8 cellular contexts compared by ENCODE assay signal in genomic region chr5:78361226-78361993, GRCh38. TPM values are rescaled to one million over a fixed set of nuclear protein-coding genes. Genes with fewer than 3 reads are reported as not detected.
A peak's percentile ranks its signal among the peaks of the same experiment; 100 is the strongest.
DNase-seq lines count a peak whose midpoint lies in the region; ATAC-seq lines count a peak whose summit lies in the region.

No MANE protein-coding gene starts in this region.

- no peaks in the 10 kb centered on the region for H3K36me3 Mint-ChIP-seq in stimulated activated memory B cell treated with anti-CD40 and anti-IgM and Interleukin-4, amounts not matched to agents 10 μg/mL and 1 μg/mL and 100 μg/mL, for 72 hours

- H3K27me3 Mint-ChIP-seq in stimulated activated memory B cell treated with anti-CD40 and anti-IgM and Interleukin-4, amounts not matched to agents 10 μg/mL and 1 μg/mL and 100 μg/mL, for 72 hours = no peaks in the 10 kb centered on the region

- peak overlapping the region; percentile 92 for H3K4me3 Mint-ChIP-seq in stimulated activated memory B cell treated with anti-CD40 and anti-IgM and Interleukin-4, amounts not matched to agents 10 μg/mL and 1 μg/mL and 100 μg/mL, for 72 hours

- H3K27me3 ChIP-seq in layer of hippocampus (ENCODE audit: control insufficient read depth, insufficient read depth, low read length) = no peaks in the 10 kb centered on the region

- peak overlapping the region; percentile 98 for H3K27ac ChIP-seq in KOPT-K1 (ENCODE audit: low read depth, low read length, poor library complexity, severe bottlenecking)
- peak overlapping the region; percentile 77 for H3K27ac ChIP-seq in layer of hippocampus (ENCODE audit: low read depth, low read length)

- no peaks in the 10 kb centered on the region for H3K9me3 Mint-ChIP-seq in stimulated activated memory B cell treated with anti-CD40 and anti-IgM and Interleukin-4, amounts not matched to agents 10 μg/mL and 1 μg/mL and 100 μg/mL, for 72 hours

- no peaks in the 10 kb centered on the region for H3K9me3 ChIP-seq in KOPT-K1 (ENCODE audit: insufficient read depth, low read length, poor library complexity, severe bottlenecking)

- H3K27ac Mint-ChIP-seq in stimulated activated memory B cell treated with anti-CD40 and anti-IgM and Interleukin-4, amounts not matched to agents 10 μg/mL and 1 μg/mL and 100 μg/mL, for 72 hours = peak overlapping the region; percentile 99

- peaks cover 23% of the 10 kb centered on the region for H3K36me3 ChIP-seq in KOPT-K1 (ENCODE audit: insufficient read depth, low read length)

- H3K4me1 Mint-ChIP-seq in stimulated activated memory B cell treated with anti-CD40 and anti-IgM and Interleukin-4, amounts not matched to agents 10 μg/mL and 1 μg/mL and 100 μg/mL, for 72 hours = peaks cover 46% of the 10 kb centered on the region

- peak; percentile 24 to 60 for DNase-seq in NCI-H2081 (lab: John Stamatoyannopoulos, UW)
- no peak for DNase-seq in NCI-H2081 treated with DMSO at 0.1 percent for 48 hours (lab: John Stamatoyannopoulos, UW)
- peak; percentile 74 for DNase-seq in RKO (ENCODE audit: low spot score)
- peak; percentile 37 for DNase-seq in cerebellum (ENCODE audit: low spot score)
- no peak for DNase-seq in germinal center (ENCODE audit: low spot score)

- ATAC-seq in stimulated activated memory B cell treated with anti-CD40 and anti-IgM and Interleukin-4, amounts not matched to agents 10 μg/mL and 1 μg/mL and 100 μg/mL, for 72 hours = no peak

RNA-seq across cellular contexts. Expression of gene SCAMP1, which starts 1.0 kb away (rescaled TPM):
- total RNA-seq in cerebellum = 187 TPM

Comparison
In these comparisons a context has a peak if more than half of its experiments do, and no peak if none do; other contexts are left out.
1. DNase-seq: peak in NCI-H2081 (2 of 2), RKO (single experiment) and cerebellum (single experiment); none in NCI-H2081 treated with DMSO at 0.1 percent for 48 hours (single experiment) and germinal center (single experiment).